Comparison of ENCODE assay signal across 10 cellular contexts in genomic region chr1:93617670-93618488, GRCh38.
DNase-seq lines count a peak whose midpoint lies in the region; ATAC-seq, FAIRE-seq and TF ChIP-seq lines count a peak whose summit lies in the region.
"Had no signal": no experiment of that assay in that cellular context is flagged by ENCODE, and none has a peak within 500 bp of the region (broad histone marks: within the 10 kb centered on the region; RNA-seq: fewer than 3 reads in every experiment).

No MANE protein-coding gene starts in this region.

- peak overlapping the region; percentile 93 for H3K27ac ChIP-seq in SJSA1
- H3K27ac ChIP-seq in kidney (ENCODE audit: low read depth in 2 of 2, low read length in 2 of 2): peak overlapping the region; percentile 89 to 92

- H3K9ac ChIP-seq in kidney (ENCODE audit: low read length in 2 of 2): peak overlapping the region in 1 of 2 donors; percentile 69

- no peak overlapping the region for H3K4me3 Mint-ChIP-seq in stimulated activated effector memory CD8-positive, alpha-beta T cell treated with anti-CD3 and anti-CD28 coated beads, Interleukin-12 subunit alpha, Interleukin-12 subunit beta, amount 100 ng/mL, for 72 hours

- no peaks in the 10 kb centered on the region for H3K27me3 ChIP-seq in SJSA1 (replicated peaks)

- H3K9me3 ChIP-seq in SJSA1 (replicated peaks) (no peaks in the 10 kb centered on the region), kidney (ENCODE audit: control insufficient read depth in 1 of 2, low read length in 2 of 2) (no peaks in the 10 kb centered on the region)

- no peak for FAIRE-seq in kidney (lab: Jason Lieb, UNC)

- H3K27ac Mint-ChIP-seq in stimulated activated effector memory CD8-positive, alpha-beta T cell treated with anti-CD3 and anti-CD28 coated beads, Interleukin-12 subunit alpha, Interleukin-12 subunit beta, amount 100 ng/mL, for 72 hours: peak overlapping the region; percentile 29

- H3K9me3 Mint-ChIP-seq in stimulated activated effector memory CD8-positive, alpha-beta T cell treated with anti-CD3 and anti-CD28 coated beads, Interleukin-12 subunit alpha, Interleukin-12 subunit beta, amount 100 ng/mL, for 72 hours: no peaks in the 10 kb centered on the region

- no peak for TF ChIP-seq CTCF in kidney (IDR thresholded peaks at IDR 0.05; ENCODE audit: borderline replicate concordance, extremely low read depth, insufficient read depth)

- H3K36me3 ChIP-seq in SJSA1 (peaks cover 45% of the 10 kb centered on the region), kidney (ENCODE audit: control insufficient read depth in 1 of 2, insufficient read depth in 2 of 2, low read length in 2 of 2) (no peaks in the 10 kb centered on the region)

- DNase-seq in HK-2 (ENCODE audit: unreplicated experiment) (peak; percentile 68), SJSA1 (ENCODE audit: low read depth in 1 of 2, low spot score in 2 of 2) (no peak), kidney (peak; percentile 85)
- no peak for DNase-seq in stimulated activated effector memory CD8-positive, alpha-beta T cell treated with anti-CD3 and anti-CD28 coated beads, Interleukin-12 subunit alpha, Interleukin-12 subunit beta, amount 100 ng/mL, for 72 hours (ENCODE audit: low spot score in 2 of 2)
- DNase-seq: KBM-7; stimulated activated CD4-positive, alpha-beta T cell treated with anti-CD3 and anti-CD28 coated beads, Interleukin-2, amount 100 ng/mL, for 48 hours had no signal

- H3K36me3 Mint-ChIP-seq in stimulated activated effector memory CD8-positive, alpha-beta T cell treated with anti-CD3 and anti-CD28 coated beads, Interleukin-12 subunit alpha, Interleukin-12 subunit beta, amount 100 ng/mL, for 72 hours: peaks cover 12% of the 10 kb centered on the region

- no peak for ATAC-seq in stimulated activated effector memory CD8-positive, alpha-beta T cell treated with anti-CD3 and anti-CD28 coated beads, Interleukin-12 subunit alpha, Interleukin-12 subunit beta, amount 100 ng/mL, for 72 hours
- ATAC-seq in GM18517 (IDR thresholded peaks at IDR 0.05; ENCODE audit: unreplicated experiment) (no peak), GM21717 (IDR thresholded peaks at IDR 0.05; ENCODE audit: unreplicated experiment) (no peak), HG03378 (IDR thresholded peaks at IDR 0.05; ENCODE audit: unreplicated experiment) (no peak), HG02852 (IDR thresholded peaks at IDR 0.05; ENCODE audit: unreplicated experiment) (no peak)

- H3K4me1 Mint-ChIP-seq in stimulated activated effector memory CD8-positive, alpha-beta T cell treated with anti-CD3 and anti-CD28 coated beads, Interleukin-12 subunit alpha, Interleukin-12 subunit beta, amount 100 ng/mL, for 72 hours: peaks cover 36% of the 10 kb centered on the region

- H3K4me3 ChIP-seq in SJSA1: no peak overlapping the region
- H3K4me3 ChIP-seq in kidney (ENCODE audit: low read length in 2 of 2): peak overlapping the region in 1 of 2 donors; percentile 10

- intact Hi-C loops in kidney (cut with DNase I): no loop called here

- peaks cover 86% of the 10 kb centered on the region for H3K4me1 ChIP-seq in SJSA1 (replicated peaks)
- H3K4me1 ChIP-seq in kidney (ENCODE audit: control insufficient read depth in 1 of 2, insufficient read depth in 1 of 2, low read depth in 1 of 2, low read length in 2 of 2): peaks cover 36 to 45% of the 10 kb centered on the region in 2 donors

Comparison
In these comparisons a context has a peak if more than half of its experiments do, and no peak if none do; other contexts are left out.
1. DNase-seq: peak in HK-2 (single experiment) and kidney (single experiment); none in SJSA1 (0 of 2) and stimulated activated effector memory CD8-positive, alpha-beta T cell treated with anti-CD3 and anti-CD28 coated beads, Interleukin-12 subunit alpha, Interleukin-12 subunit beta, amount 100 ng/mL, for 72 hours (0 of 2).